Comparison of ENCODE assay signal across 5 cellular contexts in the genomic region with DNA sequence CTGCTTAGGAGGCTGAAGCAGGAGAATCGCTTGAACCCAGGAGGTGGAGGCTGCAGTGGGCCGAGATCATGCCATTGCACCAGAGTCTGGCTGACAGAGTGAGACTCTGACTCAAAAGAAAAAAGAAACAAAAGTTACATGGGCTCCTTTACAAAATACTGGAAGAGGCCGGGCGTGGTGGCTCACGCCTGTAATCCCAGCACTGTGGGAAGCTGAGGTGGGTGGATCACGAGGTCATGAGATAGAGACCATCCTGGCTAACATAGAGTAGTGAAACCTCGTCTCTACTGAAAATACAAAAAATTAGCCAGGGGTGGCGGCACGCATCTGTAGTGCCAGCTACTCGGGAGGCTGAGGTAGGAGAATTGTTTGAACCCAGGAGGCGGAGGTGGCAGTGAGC. TPM values are rescaled to one million over a fixed set of nuclear protein-coding genes. Genes with fewer than 3 reads are reported as not detected.
DNase-seq lines count a peak whose midpoint lies in the region; ATAC-seq, FAIRE-seq and TF ChIP-seq lines count a peak whose summit lies in the region.
"Not testable (repeated sequence)": the region's sequence is repeated elsewhere in the genome, so short reads cannot be mapped to it uniquely, and the experiment has no call there.

No MANE protein-coding gene starts in this region.

- not testable (repeated sequence) for H3K36me3 ChIP-seq in K562 (ENCODE audit: control insufficient read depth, insufficient read depth, low read length); smooth muscle cell (ENCODE audit: low read depth)

- not testable (repeated sequence) for ATAC-seq in K562; naive thymus-derived CD8-positive, alpha-beta T cell

- in situ Hi-C loops in K562 (cut with MboI): loop anchor here (5.0 kb wide), 1 partner anchor 233 kb away; no protein-coding TSS in a partner anchor

- peak overlapping the region in 6 of 10 donors; percentile 10 to 91 (median 43) for H3K27ac Mint-ChIP-seq in naive thymus-derived CD8-positive, alpha-beta T cell
- H3K27ac Mint-ChIP-seq in neural crest cell (ENCODE audit: unreplicated experiment): peak overlapping the region; percentile 27

- not testable (repeated sequence) for BruUV-seq in K562 (replicated peaks; lab: Mats Ljungman, UMichigan)

- H3K4me1 Mint-ChIP-seq in naive thymus-derived CD8-positive, alpha-beta T cell: peaks cover 16 to 34% (median 30%) of the 10 kb centered on the region in 4 donors
- peaks cover 11% of the 10 kb centered on the region for H3K4me1 Mint-ChIP-seq in neural crest cell

- H3K4me3 Mint-ChIP-seq in naive thymus-derived CD8-positive, alpha-beta T cell; neural crest cell: not testable (repeated sequence)

- H4K20me1 ChIP-seq in K562 (replicated peaks; ENCODE audit: control insufficient read depth, insufficient read depth, low read length); smooth muscle cell (ENCODE audit: low read depth): not testable (repeated sequence)

- H3K36me3 Mint-ChIP-seq in naive thymus-derived CD8-positive, alpha-beta T cell; neural crest cell (ENCODE audit: low read depth): not testable (repeated sequence)

- H3K9me3 ChIP-seq in K562 (replicated peaks; ENCODE audit: control insufficient read depth, insufficient read depth, low read depth, low read length); smooth muscle cell (replicated peaks; ENCODE audit: low read depth): not testable (repeated sequence)

- not testable (repeated sequence) for H3K9ac ChIP-seq in K562 (ENCODE audit: insufficient read depth in 1 of 2, low read depth in 2 of 2, low read length in 2 of 2); smooth muscle cell (ENCODE audit: low read depth)

- not testable (repeated sequence) for H3K9me3 Mint-ChIP-seq in naive thymus-derived CD8-positive, alpha-beta T cell; neural crest cell

- POLR2A ChIA-PET in RWPE1 (lab: Yijun Ruan, JAX; ENCODE audit: low non-redundant PET); K562 (lab: Yijun Ruan, JAX): not testable (repeated sequence)
- POLR2A ChIA-PET in naive thymus-derived CD8-positive, alpha-beta T cell (lab: Charles Lee): interaction anchor here (0.7 kb wide), 1 partner anchor 84 kb away, joined by 4 read pairs; no protein-coding TSS in a partner anchor

- not testable (repeated sequence) for H3K79me2 ChIP-seq in K562 (ENCODE audit: control insufficient read depth, insufficient read depth, low read length)
- H3K79me2 ChIP-seq in smooth muscle cell (ENCODE audit: low read depth): peaks cover 67% of the 10 kb centered on the region

- not testable (repeated sequence) for DNase-seq in RWPE1 (ENCODE audit: low spot score); K562 (ENCODE audit: extremely low read depth in 1 of 4, low spot score in 3 of 4); naive thymus-derived CD8-positive, alpha-beta T cell; neural crest cell (ENCODE audit: low read depth, low spot score); smooth muscle cell (lab: John Stamatoyannopoulos, UW; ENCODE audit: unreplicated experiment)

- H3K27me3 ChIP-seq in K562 (ENCODE audit: control insufficient read depth in 2 of 2, insufficient read depth in 2 of 2, low read length in 2 of 2); smooth muscle cell (ENCODE audit: low read depth): not testable (repeated sequence)

- H3K27ac ChIP-seq in RWPE1: peak overlapping the region; percentile 41
- H3K27ac ChIP-seq in K562 (ENCODE audit: extremely low read depth, low read depth, low read length): not testable (repeated sequence)
- H3K27ac ChIP-seq in smooth muscle cell (ENCODE audit: low read depth): peak overlapping the region; percentile 39

- FAIRE-seq in K562 (lab: Jason Lieb, UNC): not testable (repeated sequence)

- H3K4me3 ChIP-seq in K562, smooth muscle cell: not testable (repeated sequence)

- H3F3A ChIP-seq in smooth muscle cell (ENCODE audit: low read depth): peaks cover 44% of the 10 kb centered on the region

- peaks cover 5 to 17% of the 10 kb centered on the region in 2 experiments; a peak in 4 of 5 replicates for H3K4me1 ChIP-seq in K562 (replicated peaks in 1 of 2; ENCODE audit: control insufficient read depth in 2 of 2, insufficient read depth in 2 of 2, low read length in 2 of 2)
- H3K4me1 ChIP-seq in smooth muscle cell (ENCODE audit: low read depth): not testable (repeated sequence)

- intact Hi-C loops in K562 (cut with micrococcal nuclease): not testable (repeated sequence)

- not testable (repeated sequence) for TF ChIP-seq EP300 in K562 (IDR thresholded peaks at IDR 0.05; ENCODE audit: low read length)

- TF ChIP-seq POLR2A in K562 (conservative IDR thresholded peaks at IDR 0.05): not testable (repeated sequence)

- CTCF ChIA-PET in RWPE1 (lab: Yijun Ruan, JAX); K562 (lab: Yijun Ruan, JAX; ENCODE audit: low intra/inter-chr PET ratio): not testable (repeated sequence)

- 52% methylated on average over 11 of the region's 11 CpGs for WGBS in K562 (ENCODE audit: insufficient coverage, low coverage, missing lambda C conversion rate)
- WGBS in smooth muscle cell (ENCODE audit: low lambda C conversion rate): 81% methylated on average over 11 of the region's 11 CpGs

- H3K27me3 Mint-ChIP-seq in naive thymus-derived CD8-positive, alpha-beta T cell; neural crest cell (ENCODE audit: low read depth): not testable (repeated sequence)

- not testable (repeated sequence) for TF ChIP-seq RAD21 in K562 (CRISPR knock-in tag; conservative IDR thresholded peaks at IDR 0.05 in 1 of 2, IDR thresholded peaks at IDR 0.05 in 1 of 2)

- not testable (repeated sequence) for H2AFZ ChIP-seq in K562 (ENCODE audit: low read depth, low read length); smooth muscle cell (ENCODE audit: low read depth)

- not testable (repeated sequence) for TF ChIP-seq CTCF in RWPE1 (conservative IDR thresholded peaks at IDR 0.05; ENCODE audit: low read depth); K562 (IDR thresholded peaks at IDR 0.05 in 2 of 3, conservative IDR thresholded peaks at IDR 0.05 in 1 of 3; ENCODE audit: insufficient read depth in 2 of 3, low read depth in 1 of 3, low read length in 3 of 3); neural crest cell (conservative IDR thresholded peaks at IDR 0.05); smooth muscle cell (IDR thresholded peaks at IDR 0.05; ENCODE audit: borderline replicate concordance, insufficient read depth, poor library complexity, severe bottlenecking)

- H3K4me2 ChIP-seq in K562 (ENCODE audit: insufficient read depth, low read length); smooth muscle cell: not testable (repeated sequence)

- H3K9me1 ChIP-seq in K562 (ENCODE audit: control insufficient read depth, insufficient read depth, low read length): not testable (repeated sequence)

RNA-seq across cellular contexts. Expression of a gene that starts 31.1 kb away (rescaled TPM):
- 13.7 and 28.2 TPM in 2 replicates for total RNA-seq in K562 (2011; cell fraction: chromatin; rRNA removed; ENCODE audit: low replicate concordance)
- 20.1 and 23.2 TPM in 2 replicates for total RNA-seq in K562 (2011; cell fraction: nucleolus; rRNA removed)
- 23.9 and 30.5 TPM in 2 replicates for total RNA-seq in K562 (2011; cell fraction: nucleoplasm; rRNA removed)
- total RNA-seq in K562 (2014; rRNA removed) (24.6 and 31.5 TPM in 2 replicates), K562 (2014; rRNA removed; fragmentation: Illumina TruSeq; extraction: Trizol) (11.1 and 12.6 TPM in 2 replicates), K562 (2015; rRNA removed; fragmentation: Illumina TruSeq; extraction: Trizol) (19.4 and 20.1 TPM in 2 replicates), K562 (2021) (32.7 and 37.0 TPM in 2 replicates), neural crest cell (37.5 and 37.8 TPM in 2 replicates), smooth muscle cell (20.6 and 22.9 TPM in 2 replicates)
- polyA plus RNA-seq in K562 (2011; rRNA removed) (25.3 and 29.5 TPM in 2 replicates), K562 (2014; fragmentation: Illumina TruSeq; extraction: Trizol) (29.8 and 35.8 TPM in 2 replicates), K562 (2014; fragmentation: Nextera tagmentation; extraction: Ambion mirVana) (1 to 10 TPM; 2.5 to 2.8 TPM), K562 (2014; rRNA removed) (28.4 and 32.2 TPM in 2 replicates), smooth muscle cell (6.8 and 9.3 TPM in 2 replicates)
- polyA plus RNA-seq in K562 (2011; cell fraction: cytosol; rRNA removed): 39.3 and 67.9 TPM in 2 replicates
- polyA plus RNA-seq in K562 (2011; cell fraction: nucleus; rRNA removed): 41.4 and 58.3 TPM in 2 replicates
- 35.4 TPM in 2 replicates for polyA plus RNA-seq in K562 (2012)
- polyA minus RNA-seq in K562 (2011; rRNA and poly(A)+ RNA removed): 16.6 and 31.6 TPM in 2 replicates
- polyA minus RNA-seq in K562 (2011; cell fraction: cytosol; rRNA and poly(A)+ RNA removed): 23.6 and 23.7 TPM in 2 replicates
- polyA minus RNA-seq in K562 (2011; cell fraction: nucleus; rRNA and poly(A)+ RNA removed): 11.4 and 14.8 TPM in 2 replicates
- 10 to 100 TPM; 26.5 to 27.3 TPM for total RNA-seq in naive thymus-derived CD8-positive, alpha-beta T cell
- polyA plus RNA-seq in naive thymus-derived CD8-positive, alpha-beta T cell: 1 to 10 TPM; 3.9 to 6.9 (median 5.2) TPM

RNA-seq across cellular contexts. Expression of a gene that starts 42.0 kb away (rescaled TPM):
- total RNA-seq in K562 (2011; cell fraction: chromatin; rRNA removed; ENCODE audit: low replicate concordance): 74.5 and 153 TPM in 2 replicates
- 62.1 and 70.9 TPM in 2 replicates for total RNA-seq in K562 (2011; cell fraction: nucleolus; rRNA removed)
- total RNA-seq in K562 (2011; cell fraction: nucleoplasm; rRNA removed): 62.3 and 69.4 TPM in 2 replicates
- total RNA-seq in K562 (2014; rRNA removed) (6.5 and 8.6 TPM in 2 replicates), K562 (2014; rRNA removed; fragmentation: Illumina TruSeq; extraction: Trizol) (4.1 and 5.8 TPM in 2 replicates), K562 (2015; rRNA removed; fragmentation: Illumina TruSeq; extraction: Trizol) (7.4 and 7.5 TPM in 2 replicates), K562 (2021) (10.0 and 13.4 TPM in 2 replicates), neural crest cell (37.2 and 37.5 TPM in 2 replicates), smooth muscle cell (18.8 and 22.3 TPM in 2 replicates)
- polyA plus RNA-seq in K562 (2011; rRNA removed) (7.0 and 13.5 TPM in 2 replicates), K562 (2014; fragmentation: Illumina TruSeq; extraction: Trizol) (6.2 and 6.6 TPM in 2 replicates), K562 (2014; fragmentation: Nextera tagmentation; extraction: Ambion mirVana) (under 1 TPM; 0.50 to 0.51 TPM), K562 (2014; rRNA removed) (9.7 and 20.7 TPM in 2 replicates), smooth muscle cell (13.9 and 37.1 TPM in 2 replicates)
- polyA plus RNA-seq in K562 (2011; cell fraction: cytosol; rRNA removed): 5.8 and 6.2 TPM in 2 replicates
- polyA plus RNA-seq in K562 (2011; cell fraction: nucleus; rRNA removed): 82.8 and 102 TPM in 2 replicates
- 10.1 and 29.2 TPM in 2 replicates for polyA plus RNA-seq in K562 (2012)
- 7.7 and 10.8 TPM in 2 replicates for polyA minus RNA-seq in K562 (2011; rRNA and poly(A)+ RNA removed)
- 3.4 and 6.3 TPM in 2 replicates for polyA minus RNA-seq in K562 (2011; cell fraction: cytosol; rRNA and poly(A)+ RNA removed)
- polyA minus RNA-seq in K562 (2011; cell fraction: nucleus; rRNA and poly(A)+ RNA removed): 18.6 and 30.8 TPM in 2 replicates
- 100 to 1,000 TPM; 101 to 110 TPM for total RNA-seq in naive thymus-derived CD8-positive, alpha-beta T cell
- polyA plus RNA-seq in naive thymus-derived CD8-positive, alpha-beta T cell: 10 to 100 TPM in 2 of 3 donors, 1 to 10 TPM in 1; 6.8 to 10.4 (median 10.3) TPM
